In the genomic region with DNA sequence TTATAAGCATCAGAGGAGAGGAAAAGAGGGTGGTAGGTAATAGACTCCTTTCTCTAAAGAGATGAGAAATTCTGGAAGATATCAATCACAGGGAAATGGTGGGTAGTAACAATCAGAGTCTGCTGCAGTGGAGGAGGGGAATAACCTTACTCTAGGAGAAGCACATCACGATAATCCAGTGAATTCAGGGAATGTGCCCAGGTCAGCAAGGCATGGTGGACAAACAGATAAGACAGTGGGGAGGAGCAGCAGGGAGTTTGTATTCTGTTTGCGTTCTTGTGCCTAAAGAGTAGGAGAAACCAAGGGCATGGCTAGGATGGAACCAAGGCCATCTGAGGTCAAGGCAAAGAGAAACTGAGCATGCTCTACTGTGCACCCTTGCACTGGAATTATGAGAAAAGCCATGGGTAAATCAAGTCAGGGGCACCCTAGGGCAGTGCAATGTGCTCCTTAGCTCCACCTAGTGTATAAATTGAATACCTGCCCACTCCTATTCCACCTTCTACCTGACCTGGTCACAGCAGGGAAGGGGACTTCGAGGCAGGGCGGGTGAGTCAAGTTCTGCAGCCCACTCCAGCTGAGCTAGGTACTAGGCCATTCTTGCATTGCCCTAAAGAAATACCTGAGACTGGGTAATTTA, we compare ENCODE assay signal across 10 cellular contexts. TPM values are rescaled to one million over a fixed set of nuclear protein-coding genes. Genes with fewer than 3 reads are reported as not detected.
DNase-seq lines count a peak whose midpoint lies in the region; ATAC-seq and TF ChIP-seq lines count a peak whose summit lies in the region.
"Had no signal": no experiment of that assay in that cellular context is flagged by ENCODE, and none has a peak within 500 bp of the region (broad histone marks: within the 10 kb centered on the region; RNA-seq: fewer than 3 reads in every experiment).

No MANE protein-coding gene starts in this region.

- DNase-seq in ELF-1 (ENCODE audit: low read depth, low spot score) (peak; percentile 25), HFF-Myc (ENCODE audit: extremely low read depth, low read depth) (no peak), WTC11 (ENCODE audit: low spot score) (no peak), sigmoid colon (no peak), AML-193 (lab: John Stamatoyannopoulos, UW) (no peak)
- no peak for DNase-seq in stimulated activated naive CD4-positive, alpha-beta T cell treated with Interleukin-2 at 50 U/mL for 16 hours (lab: John Stamatoyannopoulos, UW)
- no peak for DNase-seq in activated effector memory CD4-positive, alpha-beta T cell treated with anti-CD3 and anti-CD28 coated beads, Interleukin-2, amount 50 U/mL, for 16 hours
- DNase-seq: GOT3, stomach had no signal

- POLR2A ChIA-PET in WTC11 (lab: Charles Lee) = no interaction called here

- H3K27ac ChIP-seq in liver (ENCODE audit: low read depth in 1 of 2, low read length in 2 of 2) (no peak overlapping the region), sigmoid colon (no peak overlapping the region)
- H3K27ac ChIP-seq: stomach had no signal

- H3K4me3 ChIP-seq in HFF-Myc (replicated peaks; ENCODE audit: low read depth, low read length) (no peak overlapping the region), liver (ENCODE audit: low read depth in 1 of 3, low read length in 3 of 3) (no peak overlapping the region), sigmoid colon (no peak overlapping the region)
- H3K4me3 ChIP-seq: stomach had no signal

- CTCF ChIA-PET in WTC11 (lab: Charles Lee) = interaction anchor here (1.0 to 2.5 kb wide), 7 partner anchors 11 to 199 kb away, joined by 3 to 9 read pairs (median 4); no protein-coding TSS in a partner anchor

- no peak for TF ChIP-seq POLR2A in sigmoid colon (IDR thresholded peaks at IDR 0.05)

- intact Hi-C loops in sigmoid colon (cut with DNase I) = no loop called here

- peaks cover 20% of the 10 kb centered on the region for H3K4me1 Mint-ChIP-seq in WTC11

- no peak overlapping the region for H3K9ac ChIP-seq in liver (ENCODE audit: low read depth in 1 of 2, low read length in 2 of 2)

- H3K4me1 ChIP-seq in liver (ENCODE audit: control insufficient read depth in 4 of 4, insufficient read depth in 4 of 4, low read length in 3 of 4) (peaks cover 6 to 35% (median 29%) of the 10 kb centered on the region in 4 donors), sigmoid colon (peaks cover 0 to 9% (median 4%) of the 10 kb centered on the region in 4 donors)

- H3K27me3 ChIP-seq in liver (ENCODE audit: control insufficient read depth in 4 of 4, insufficient read depth in 4 of 4, low read length in 3 of 4) (no peaks in the 10 kb centered on the region), sigmoid colon (no peaks in the 10 kb centered on the region)
- H3K27me3 ChIP-seq: stomach had no signal

- no peak for TF ChIP-seq EP300 in sigmoid colon (IDR thresholded peaks at IDR 0.05)

- H3K9me3 Mint-ChIP-seq in WTC11 = peaks cover 29% of the 10 kb centered on the region

- peak; percentile 48 for TF ChIP-seq CTCF in HFF-Myc (IDR thresholded peaks at IDR 0.05; ENCODE audit: low read depth, low read length, missing control alignments)
- TF ChIP-seq CTCF in WTC11 (IDR thresholded peaks at IDR 0.05) = 0 out of 2 replicates have a peak, but pooled peaks have one; percentile 14
- TF ChIP-seq CTCF in liver (IDR thresholded peaks at IDR 0.05; ENCODE audit: low read depth, low read length, missing input control) = peak; percentile 33
- peak in 1 of 4 experiments; percentile 11 for TF ChIP-seq CTCF in sigmoid colon (IDR thresholded peaks at IDR 0.05)

- peak in 1 of 2 donors; percentile 53 for TF ChIP-seq RAD21 in liver (IDR thresholded peaks at IDR 0.05)

- H3K36me3 ChIP-seq in liver (ENCODE audit: control insufficient read depth in 4 of 4, insufficient read depth in 3 of 4, low read depth in 1 of 4, low read length in 3 of 4) (no peaks in the 10 kb centered on the region), sigmoid colon (no peaks in the 10 kb centered on the region)
- H3K36me3 ChIP-seq: stomach had no signal

- no peak overlapping the region for H3K27ac Mint-ChIP-seq in WTC11

- WGBS in liver = 69% methylated on average over 4 of the region's 4 CpGs
- 52 to 82% methylated on average over 4 of the region's 4 CpGs for WGBS in sigmoid colon, 2 donors

- H3K4me3 Mint-ChIP-seq in WTC11 = no peak overlapping the region

- no peaks in the 10 kb centered on the region for H3K9me3 ChIP-seq in liver (ENCODE audit: control insufficient read depth in 4 of 4, low read length in 3 of 4)
- peaks cover 0 to 2% (median 0%) of the 10 kb centered on the region in 4 donors for H3K9me3 ChIP-seq in sigmoid colon
- H3K9me3 ChIP-seq: stomach had no signal

- peaks cover 15% of the 10 kb centered on the region for H3K36me3 Mint-ChIP-seq in WTC11

- ATAC-seq in WTC11 = peak; percentile 81

- no peaks in the 10 kb centered on the region for H3K27me3 Mint-ChIP-seq in WTC11 (ENCODE audit: low read depth)

TF ChIP-seq in WTC11, 78 proteins besides CTCF, POLR2A, EP300 and RAD21 (continues in another document):
- no peak for TF ChIP-seq MYBL2 (CRISPR knock-in tag; IDR thresholded peaks at IDR 0.05)
- no peak for TF ChIP-seq ZNF671 (CRISPR knock-in tag; IDR thresholded peaks at IDR 0.05)
- no peak for TF ChIP-seq ZNF416 (CRISPR knock-in tag; IDR thresholded peaks at IDR 0.05)
- no peak for TF ChIP-seq EMX1 (CRISPR knock-in tag; IDR thresholded peaks at IDR 0.05)
- TF ChIP-seq GRHL2 (CRISPR knock-in tag; IDR thresholded peaks at IDR 0.05; ENCODE audit: insufficient replicate concordance, severe bottlenecking) = no peak
- TF ChIP-seq, protein P1, sequence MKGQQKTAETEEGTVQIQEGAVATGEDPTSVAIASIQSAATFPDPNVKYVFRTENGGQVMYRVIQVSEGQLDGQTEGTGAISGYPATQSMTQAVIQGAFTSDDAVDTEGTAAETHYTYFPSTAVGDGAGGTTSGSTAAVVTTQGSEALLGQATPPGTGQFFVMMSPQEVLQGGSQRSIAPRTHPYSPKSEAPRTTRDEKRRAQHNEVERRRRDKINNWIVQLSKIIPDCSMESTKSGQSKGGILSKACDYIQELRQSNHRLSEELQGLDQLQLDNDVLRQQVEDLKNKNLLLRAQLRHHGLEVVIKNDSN (CRISPR knock-in tag; IDR thresholded peaks at IDR 0.05) = no peak
- TF ChIP-seq FOXP1 (CRISPR knock-in tag; IDR thresholded peaks at IDR 0.05; ENCODE audit: borderline replicate concordance) = no peak
- TF ChIP-seq IRF2 (CRISPR knock-in tag; IDR thresholded peaks at IDR 0.05; ENCODE audit: borderline replicate concordance, low read depth) = no peak
- TF ChIP-seq, protein P2, sequence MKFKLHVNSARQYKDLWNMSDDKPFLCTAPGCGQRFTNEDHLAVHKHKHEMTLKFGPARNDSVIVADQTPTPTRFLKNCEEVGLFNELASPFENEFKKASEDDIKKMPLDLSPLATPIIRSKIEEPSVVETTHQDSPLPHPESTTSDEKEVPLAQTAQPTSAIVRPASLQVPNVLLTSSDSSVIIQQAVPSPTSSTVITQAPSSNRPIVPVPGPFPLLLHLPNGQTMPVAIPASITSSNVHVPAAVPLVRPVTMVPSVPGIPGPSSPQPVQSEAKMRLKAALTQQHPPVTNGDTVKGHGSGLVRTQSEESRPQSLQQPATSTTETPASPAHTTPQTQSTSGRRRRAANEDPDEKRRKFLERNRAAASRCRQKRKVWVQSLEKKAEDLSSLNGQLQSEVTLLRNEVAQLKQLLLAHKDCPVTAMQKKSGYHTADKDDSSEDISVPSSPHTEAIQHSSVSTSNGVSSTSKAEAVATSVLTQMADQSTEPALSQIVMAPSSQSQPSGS (CRISPR knock-in tag; IDR thresholded peaks at IDR 0.05; ENCODE audit: borderline replicate concordance, low read depth) = no peak
- TF ChIP-seq ZNF263 (CRISPR knock-in tag; IDR thresholded peaks at IDR 0.05; ENCODE audit: low read depth) = no peak

TF ChIP-seq in liver, 16 proteins besides CTCF, POLR2A, EP300 and RAD21 (continues in another document):
- TF ChIP-seq FOXA2 (IDR thresholded peaks at IDR 0.05) = no peak
- no peak for TF ChIP-seq FOXA1 (IDR thresholded peaks at IDR 0.05)
- no peak for TF ChIP-seq HNF4A (conservative IDR thresholded peaks at IDR 0.05)
- no peak for TF ChIP-seq YY1 (IDR thresholded peaks at IDR 0.05)
- TF ChIP-seq HNF4G (IDR thresholded peaks at IDR 0.05) = no peak
- TF ChIP-seq, protein P3, sequence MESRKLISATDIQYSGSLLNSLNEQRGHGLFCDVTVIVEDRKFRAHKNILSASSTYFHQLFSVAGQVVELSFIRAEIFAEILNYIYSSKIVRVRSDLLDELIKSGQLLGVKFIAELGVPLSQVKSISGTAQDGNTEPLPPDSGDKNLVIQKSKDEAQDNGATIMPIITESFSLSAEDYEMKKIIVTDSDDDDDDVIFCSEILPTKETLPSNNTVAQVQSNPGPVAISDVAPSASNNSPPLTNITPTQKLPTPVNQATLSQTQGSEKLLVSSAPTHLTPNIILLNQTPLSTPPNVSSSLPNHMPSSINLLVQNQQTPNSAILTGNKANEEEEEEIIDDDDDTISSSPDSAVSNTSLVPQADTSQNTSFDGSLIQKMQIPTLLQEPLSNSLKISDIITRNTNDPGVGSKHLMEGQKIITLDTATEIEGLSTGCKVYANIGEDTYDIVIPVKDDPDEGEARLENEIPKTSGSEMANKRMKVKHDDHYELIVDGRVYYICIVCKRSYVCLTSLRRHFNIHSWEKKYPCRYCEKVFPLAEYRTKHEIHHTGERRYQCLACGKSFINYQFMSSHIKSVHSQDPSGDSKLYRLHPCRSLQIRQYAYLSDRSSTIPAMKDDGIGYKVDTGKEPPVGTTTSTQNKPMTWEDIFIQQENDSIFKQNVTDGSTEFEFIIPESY (IDR thresholded peaks at IDR 0.05) = no peak
- TF ChIP-seq, protein P4, sequence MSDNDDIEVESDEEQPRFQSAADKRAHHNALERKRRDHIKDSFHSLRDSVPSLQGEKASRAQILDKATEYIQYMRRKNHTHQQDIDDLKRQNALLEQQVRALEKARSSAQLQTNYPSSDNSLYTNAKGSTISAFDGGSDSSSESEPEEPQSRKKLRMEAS (IDR thresholded peaks at IDR 0.05) = no peak

RNA-seq across cellular contexts. Expression of a gene that starts 31.6 kb away (rescaled TPM):
- 1.8 to 2.2 TPM (median 2.0 TPM) in 3 replicates for total RNA-seq in WTC11 (2021)
- 1 to 10 TPM in 1 of 2 donors, under 1 TPM in 1; 0.70 to 5.4 TPM for total RNA-seq in liver
- polyA plus RNA-seq in liver = 10 to 100 TPM in 1 of 2 donors, 1 to 10 TPM in 1; 3.0 to 28.1 TPM
- total RNA-seq in sigmoid colon = 10 to 100 TPM; 10.8 to 14.6 (median 12.6) TPM
- 10 to 100 TPM; 15.0 to 21.2 (median 16.2) TPM for polyA plus RNA-seq in sigmoid colon
